1 cellular context compared by ENCODE assay signal in genomic region chr1:181021155-181021554, GRCh38.
TF ChIP-seq lines count a peak whose summit lies in the region.

No MANE protein-coding gene starts in this region.

TF ChIP-seq in H1, 55 proteins besides CTCF, POLR2A, EP300 and RAD21:
- TF ChIP-seq RNF2 (IDR thresholded peaks at IDR 0.05; ENCODE audit: borderline replicate concordance, low read depth, low read length, missing control alignments, poor library complexity, severe bottlenecking) (no peak), SIRT6 (IDR thresholded peaks at IDR 0.05; ENCODE audit: low read length) (no peak), ASH2L (IDR thresholded peaks at IDR 0.05; ENCODE audit: low read length) (no peak), CBX8 (IDR thresholded peaks at IDR 0.05; ENCODE audit: borderline replicate concordance, low read depth, low read length) (no peak), TAF7 (optimal IDR thresholded peaks at IDR 0.05; ENCODE audit: borderline replicate concordance, low read depth, low read length) (no peak), ZNF274 (IDR thresholded peaks at IDR 0.05; ENCODE audit: borderline replicate concordance, extremely low read depth, low read length) (no peak), GABPA (IDR thresholded peaks at IDR 0.05; ENCODE audit: borderline replicate concordance, insufficient read depth, low read length) (no peak), CHD7 (IDR thresholded peaks at IDR 0.05; ENCODE audit: insufficient replicate concordance, low read length) (no peak), ATF3 (IDR thresholded peaks at IDR 0.05; ENCODE audit: insufficient read depth, low read depth, low read length) (no peak), KDM5A (IDR thresholded peaks at IDR 0.05; ENCODE audit: low read length) (no peak), SP1 (IDR thresholded peaks at IDR 0.05; ENCODE audit: low read depth, low read length) (no peak), HDAC6 (IDR thresholded peaks at IDR 0.05; ENCODE audit: low read depth, low read length) (no peak), SIX5 (IDR thresholded peaks at IDR 0.05; ENCODE audit: low read depth, low read length) (no peak), SP4 (IDR thresholded peaks at IDR 0.05; ENCODE audit: low read length) (no peak), GTF2F1 (IDR thresholded peaks at IDR 0.05; ENCODE audit: borderline replicate concordance, low read depth, low read length) (no peak), KDM1A (IDR thresholded peaks at IDR 0.05; ENCODE audit: borderline replicate concordance, low read length) (no peak)
